In genomic region chr4:124642846-124643245, GRCh38 we compare ENCODE assay signal across 18 cellular contexts.
"Had no signal": no experiment of that assay in that cellular context is flagged by ENCODE, and none has a peak within 500 bp of the region (broad histone marks: within the 10 kb centered on the region; RNA-seq: fewer than 3 reads in every experiment).

No MANE protein-coding gene starts in this region.

- H3K4me1 Mint-ChIP-seq: activated B cell treated with CpG ODN at 0.5 μM for 24 hours; activated CD4-positive, alpha-beta T cell treated with anti-CD3 and anti-CD28 coated beads, Interleukin-2, amount 10 ng/mL, durations not matched to agents 24 days and 14 days; activated naive CD8-positive, alpha-beta T cell treated with anti-CD3 and anti-CD28 coated beads, Interleukin-2, amount 50 U/mL, for 24 hours; naive thymus-derived CD4-positive, alpha-beta T cell had no signal

- H3K4me3 ChIP-seq: coronary artery, lung, stomach, thoracic aorta had no signal

- H3K27ac ChIP-seq: coronary artery, neutrophil, stomach, thoracic aorta had no signal

- ATAC-seq: activated naive CD8-positive, alpha-beta T cell treated with anti-CD3 and anti-CD28 coated beads, Interleukin-2, amount 50 U/mL, for 24 hours; left colon; naive thymus-derived CD4-positive, alpha-beta T cell had no signal

- H3K9me3 Mint-ChIP-seq: activated B cell treated with CpG ODN at 0.5 μM for 24 hours; activated CD4-positive, alpha-beta T cell treated with anti-CD3 and anti-CD28 coated beads, Interleukin-2, amount 10 ng/mL, durations not matched to agents 24 days and 14 days; activated naive CD8-positive, alpha-beta T cell treated with anti-CD3 and anti-CD28 coated beads, Interleukin-2, amount 50 U/mL, for 24 hours; naive thymus-derived CD4-positive, alpha-beta T cell had no signal

- DNase-seq: activated B cell treated with CpG ODN at 0.5 μM for 24 hours; activated CD4-positive, alpha-beta T cell treated with anti-CD3 and anti-CD28 coated beads, Interleukin-2, amount 10 ng/mL, durations not matched to agents 24 days and 14 days; activated CD8-positive, alpha-beta memory T cell treated with anti-CD3 and anti-CD28 coated beads for 24 hours; activated naive CD4-positive, alpha-beta T cell treated with Interleukin-2 at 50 U/mL for 16 hours; activated naive CD8-positive, alpha-beta T cell treated with anti-CD3 and anti-CD28 coated beads, Interleukin-2, amount 50 U/mL, for 24 hours; effector CD8-positive, alpha-beta T cell; glutamatergic neuron; left colon; naive thymus-derived CD4-positive, alpha-beta T cell; posterior cingulate gyrus; stimulated activated CD4-positive, alpha-beta T cell treated with anti-CD3 and anti-CD28 coated beads, Interleukin-15, amount 100 ng/mL, for 24 hours; stimulated activated CD4-positive, alpha-beta T cell treated with anti-CD3 and anti-CD28 coated beads, Interleukin-4, amount 100 ng/mL, for 4 hours; stomach had no signal

- H3K27me3 ChIP-seq: neutrophil, stomach had no signal

- H3K9me3 ChIP-seq: neutrophil, stomach, thoracic aorta had no signal

- FAIRE-seq: TTC549 had no signal

- H3K36me3 ChIP-seq: neutrophil, stomach, thoracic aorta had no signal

- H3K27me3 Mint-ChIP-seq: activated B cell treated with CpG ODN at 0.5 μM for 24 hours; activated CD4-positive, alpha-beta T cell treated with anti-CD3 and anti-CD28 coated beads, Interleukin-2, amount 10 ng/mL, durations not matched to agents 24 days and 14 days; activated naive CD8-positive, alpha-beta T cell treated with anti-CD3 and anti-CD28 coated beads, Interleukin-2, amount 50 U/mL, for 24 hours; naive thymus-derived CD4-positive, alpha-beta T cell had no signal

- H3K36me3 Mint-ChIP-seq: naive thymus-derived CD4-positive, alpha-beta T cell had no signal

- H3K4me3 Mint-ChIP-seq: activated B cell treated with CpG ODN at 0.5 μM for 24 hours; activated CD4-positive, alpha-beta T cell treated with anti-CD3 and anti-CD28 coated beads, Interleukin-2, amount 10 ng/mL, durations not matched to agents 24 days and 14 days; activated naive CD8-positive, alpha-beta T cell treated with anti-CD3 and anti-CD28 coated beads, Interleukin-2, amount 50 U/mL, for 24 hours; naive thymus-derived CD4-positive, alpha-beta T cell had no signal

- H3K27ac Mint-ChIP-seq: activated B cell treated with CpG ODN at 0.5 μM for 24 hours; activated CD4-positive, alpha-beta T cell treated with anti-CD3 and anti-CD28 coated beads, Interleukin-2, amount 10 ng/mL, durations not matched to agents 24 days and 14 days; activated naive CD8-positive, alpha-beta T cell treated with anti-CD3 and anti-CD28 coated beads, Interleukin-2, amount 50 U/mL, for 24 hours; naive thymus-derived CD4-positive, alpha-beta T cell had no signal
